Comparison of ENCODE assay signal across 7 cellular contexts in genomic region chrX:82161195-82161594, GRCh38.
"Had no signal": no experiment of that assay in that cellular context is flagged by ENCODE, and none has a peak within 500 bp of the region (broad histone marks: within the 10 kb centered on the region; RNA-seq: fewer than 3 reads in every experiment).

No MANE protein-coding gene starts in this region.

- H3K27ac Mint-ChIP-seq: IgD-negative memory B cell had no signal

- H3K4me1 Mint-ChIP-seq: IgD-negative memory B cell had no signal

- H3K27ac ChIP-seq: HL-60 had no signal

- ATAC-seq: HepG2 had no signal

- DNase-seq: IMR-90, KBM-7, KG1 had no signal

- H3K4me3 Mint-ChIP-seq: IgD-negative memory B cell had no signal

- FAIRE-seq: HepG2, HTR-8/SVneo had no signal

- H3K36me3 Mint-ChIP-seq: IgD-negative memory B cell had no signal

- H3K27me3 Mint-ChIP-seq: IgD-negative memory B cell had no signal
